Comparison of ENCODE assay signal across 26 cellular contexts in genomic region chr4:126906466-126906865, GRCh38.
"Had no signal": no experiment of that assay in that cellular context is flagged by ENCODE, and none has a peak within 500 bp of the region (broad histone marks: within the 10 kb centered on the region; RNA-seq: fewer than 3 reads in every experiment).

No MANE protein-coding gene starts in this region.

- H3K36me3 Mint-ChIP-seq: naive thymus-derived CD8-positive, alpha-beta T cell had no signal

- H3K27ac Mint-ChIP-seq: activated B cell treated with CpG ODN at 0.5 μM for 24 hours; activated CD8-positive, alpha-beta T cell treated with anti-CD3 and anti-CD28 coated beads for 36 hours; activated T-helper 17 cell treated with anti-CD3 and anti-CD28 coated beads, Interleukin-2, amount 50 U/mL, for 72 hours; naive thymus-derived CD8-positive, alpha-beta T cell had no signal

- H3K27me3 Mint-ChIP-seq: activated B cell treated with CpG ODN at 0.5 μM for 24 hours; activated CD8-positive, alpha-beta T cell treated with anti-CD3 and anti-CD28 coated beads for 36 hours; activated T-helper 17 cell treated with anti-CD3 and anti-CD28 coated beads, Interleukin-2, amount 50 U/mL, for 72 hours; naive thymus-derived CD8-positive, alpha-beta T cell had no signal

- H3K4me1 Mint-ChIP-seq: activated B cell treated with CpG ODN at 0.5 μM for 24 hours; activated T-helper 17 cell treated with anti-CD3 and anti-CD28 coated beads, Interleukin-2, amount 50 U/mL, for 72 hours; naive thymus-derived CD8-positive, alpha-beta T cell; neural crest cell had no signal

- H3K4me3 Mint-ChIP-seq: activated B cell treated with CpG ODN at 0.5 μM for 24 hours; activated CD8-positive, alpha-beta T cell treated with anti-CD3 and anti-CD28 coated beads for 36 hours; activated T-cell treated with anti-CD3 and anti-CD28 coated beads, Interleukin-2, amount 50 U/mL, for 4 hours; activated T-helper 17 cell treated with anti-CD3 and anti-CD28 coated beads, Interleukin-2, amount 50 U/mL, for 72 hours; naive thymus-derived CD8-positive, alpha-beta T cell; neural crest cell had no signal

- DNase-seq: activated B cell treated with CpG ODN at 0.5 μM for 24 hours; activated CD4-positive, alpha-beta T cell treated with anti-CD3 and anti-CD28 coated beads, Interleukin-2, amount 50 U/mL, for 1 hour; activated CD8-positive, alpha-beta T cell treated with anti-CD3 and anti-CD28 coated beads for 36 hours; activated gamma-delta T cell treated with Interleukin-2 at 50 U/mL for 16 hours; activated naive CD4-positive, alpha-beta T cell treated with anti-CD3 and anti-CD28 coated beads, Interleukin-2, amount 50 U/mL, for 16 hours; activated T-cell treated with anti-CD3 and anti-CD28 coated beads, Interleukin-2, amount 50 U/mL, for 4 hours; amniotic stem cell; brain microvascular endothelial cell; dorsolateral prefrontal cortex; foreskin fibroblast; heart left ventricle; hypothalamus; left cardiac atrium; left ventricle myocardium superior; midbrain; naive thymus-derived CD8-positive, alpha-beta T cell; posterior cingulate gyrus; right cardiac atrium; stimulated activated CD4-positive, alpha-beta T cell treated with anti-CD3 and anti-CD28 coated beads, Interleukin-15, amount 100 ng/mL, for 24 hours; stimulated activated CD4-positive, alpha-beta T cell treated with anti-CD3 and anti-CD28 coated beads, Interleukin-2, amount 100 ng/mL, for 24 hours; stimulated activated naive CD4-positive, alpha-beta T cell; T-helper 2 cell; tibial artery had no signal

- H3K9me3 Mint-ChIP-seq: activated B cell treated with CpG ODN at 0.5 μM for 24 hours had no signal

- ATAC-seq: activated CD8-positive, alpha-beta T cell treated with anti-CD3 and anti-CD28 coated beads for 36 hours; activated T-cell treated with anti-CD3 and anti-CD28 coated beads, Interleukin-2, amount 50 U/mL, for 4 hours; activated T-helper 17 cell treated with anti-CD3 and anti-CD28 coated beads, Interleukin-2, amount 50 U/mL, for 72 hours; esophagus mucosa; heart left ventricle; left cardiac atrium; left ventricle myocardium superior; naive thymus-derived CD8-positive, alpha-beta T cell; right cardiac atrium had no signal
